In genomic region chrX:70255452-70255851, GRCh38 we compare ENCODE assay signal across 28 cellular contexts. TPM values are rescaled to one million over a fixed set of nuclear protein-coding genes. Genes with fewer than 3 reads are reported as not detected.
DNase-seq lines count a peak whose midpoint lies in the region; ATAC-seq, FAIRE-seq and TF ChIP-seq lines count a peak whose summit lies in the region.
"Had no signal": no experiment of that assay in that cellular context is flagged by ENCODE, and none has a peak within 500 bp of the region (broad histone marks: within the 10 kb centered on the region; RNA-seq: fewer than 3 reads in every experiment).

No MANE protein-coding gene starts in this region.

- TF ChIP-seq CTCF in heart right ventricle (IDR thresholded peaks at IDR 0.05) (no peak), fibroblast of villous mesenchyme (IDR thresholded peaks at IDR 0.05; ENCODE audit: insufficient read depth, low read depth, low read length) (no peak), esophagus squamous epithelium (IDR thresholded peaks at IDR 0.05) (no peak)

- WGBS in heart right ventricle, 2 donors = 70 to 79% methylated on average over 2 of the region's 2 CpGs
- WGBS in esophagus squamous epithelium, 2 donors = 83% methylated on average over 2 of the region's 2 CpGs

- no peak for DNase-seq in left cardiac atrium
- no peak for DNase-seq in heart right ventricle
- DNase-seq in RCC 7860 (ENCODE audit: low spot score) = no peak
- DNase-seq in fibroblast of villous mesenchyme (ENCODE audit: low read depth) = peak; percentile 28
- peak; percentile 22 for DNase-seq in stromal cell of bone marrow (ENCODE audit: low read depth)
- no peak for DNase-seq in esophagus squamous epithelium (lab: John Stamatoyannopoulos, UW)
- no peak for DNase-seq in caudate nucleus (lab: John Stamatoyannopoulos, UW)
- DNase-seq: CD4-positive, CD25-positive, alpha-beta regulatory T cell; GOT3; NCI-H1048; NCI-H1417; NCI-H1694; NCI-H2029 treated with DMSO at 0.1 percent for 48 hours; NCI-H446 treated with DMSO at 0.1 percent for 48 hours; NCI-H526; NCI-H82; NK-92 treated with Interleukin-12 subunit alpha and Interleukin-12 subunit beta, amount 100 ng/mL, for 24 hours; PC-9; SIG-M5 had no signal

- TF ChIP-seq POLR2A in esophagus squamous epithelium (IDR thresholded peaks at IDR 0.05) = no peak

- no peaks in the 10 kb centered on the region for H3K9me3 ChIP-seq in heart right ventricle
- H3K9me3 ChIP-seq in esophagus squamous epithelium = no peaks in the 10 kb centered on the region
- H3K9me3 ChIP-seq: BLaER1, HAP-1 had no signal

- no peaks in the 10 kb centered on the region for H3K4me1 ChIP-seq in heart right ventricle
- H3K4me1 ChIP-seq in esophagus squamous epithelium = no peaks in the 10 kb centered on the region
- H3K4me1 ChIP-seq: BLaER1 had no signal

- intact Hi-C loops in left cardiac atrium (cut with DNase I) (no loop called here), heart right ventricle (cut with DNase I) (no loop called here), esophagus squamous epithelium (cut with DNase I) (no loop called here)

- ATAC-seq in left cardiac atrium (peak; percentile 33 to 63), heart right ventricle (no peak)

- FAIRE-seq in RCC 7860 (lab: Jason Lieb, UNC) = peak; percentile 33

- H3K27me3 ChIP-seq in heart right ventricle (peaks cover 0 to 3% (median 0%) of the 10 kb centered on the region in 7 donors), esophagus squamous epithelium (no peaks in the 10 kb centered on the region)

- H3K4me3 ChIP-seq in heart right ventricle (no peak overlapping the region), fibroblast of villous mesenchyme (ENCODE audit: low read depth, low read length) (no peak overlapping the region), esophagus squamous epithelium (no peak overlapping the region)
- H3K4me3 ChIP-seq: BLaER1, HAP-1, PC-9, SK-N-MC had no signal

- H3K27ac ChIP-seq in heart right ventricle (no peak overlapping the region), esophagus squamous epithelium (peak overlapping the region in 1 of 4 donors; percentile 33), caudate nucleus (ENCODE audit: low read depth, low read length) (no peak overlapping the region)
- H3K27ac ChIP-seq: BLaER1, KMS-11, RWPE1, SK-N-MC had no signal

- no peaks in the 10 kb centered on the region for H3K36me3 ChIP-seq in heart right ventricle
- H3K36me3 ChIP-seq in esophagus squamous epithelium = no peaks in the 10 kb centered on the region
- H3K36me3 ChIP-seq: BLaER1, HAP-1 had no signal

RNA-seq across cellular contexts. Expression of gene P2RY4, which starts 4.6 kb away (rescaled TPM):
- under 1 TPM in 1 of 2 donors, not detected in 1; 0.16 TPM for total RNA-seq in left cardiac atrium
- total RNA-seq in heart right ventricle = under 1 TPM in 3 of 10 donors, not detected in 7; 0.16 to 0.35 (median 0.19) TPM
- under 1 TPM in 1 of 2 donors, not detected in 1; 0.03 TPM for polyA plus RNA-seq in heart right ventricle
- total RNA-seq in fibroblast of villous mesenchyme = not detected in 2 replicates
- total RNA-seq in esophagus squamous epithelium = under 1 TPM in 1 of 4 donors, not detected in 3; 0.95 TPM
- total RNA-seq: A172, Daoy had no signal
- polyA plus RNA-seq: CD4-positive, CD25-positive, alpha-beta regulatory T cell; IgD-negative memory B cell had no signal

RNA-seq across cellular contexts. Expression of gene ARR3, which starts 12.7 kb away (rescaled TPM):
- total RNA-seq in left cardiac atrium = not detected
- total RNA-seq in heart right ventricle = not detected
- not detected for polyA plus RNA-seq in heart right ventricle
- total RNA-seq in fibroblast of villous mesenchyme = not detected in 2 replicates
- not detected for total RNA-seq in esophagus squamous epithelium
- total RNA-seq: A172; CD4-positive, CD25-positive, alpha-beta regulatory T cell; Daoy; G401; PC-9 had no signal
- polyA plus RNA-seq: CD4-positive, CD25-positive, alpha-beta regulatory T cell; IgD-negative memory B cell had no signal

RNA-seq across cellular contexts. Expression of gene AWAT1, which starts 21.0 kb away (rescaled TPM):
- total RNA-seq in left cardiac atrium (not detected), heart right ventricle (not detected), fibroblast of villous mesenchyme (not detected in 2 replicates), esophagus squamous epithelium (not detected)
- polyA plus RNA-seq in heart right ventricle = not detected
- total RNA-seq: A172; CD4-positive, CD25-positive, alpha-beta regulatory T cell; Daoy; G401; PC-9 had no signal
- polyA plus RNA-seq: CD4-positive, CD25-positive, alpha-beta regulatory T cell; IgD-negative memory B cell had no signal

RNA-seq across cellular contexts. Expression of gene RAB41, which starts 26.5 kb away (rescaled TPM):
- total RNA-seq in left cardiac atrium = not detected
- total RNA-seq in heart right ventricle = not detected
- polyA plus RNA-seq in heart right ventricle = not detected
- not detected in 2 replicates for total RNA-seq in fibroblast of villous mesenchyme
- not detected for total RNA-seq in esophagus squamous epithelium
- total RNA-seq: A172; CD4-positive, CD25-positive, alpha-beta regulatory T cell; Daoy; G401; PC-9 had no signal
- polyA plus RNA-seq: IgD-negative memory B cell had no signal

RNA-seq across cellular contexts. Expression of gene PDZD11, which starts 34.3 kb away (rescaled TPM):
- total RNA-seq in left cardiac atrium (10 to 100 TPM; 33.7 to 37.1 TPM), heart right ventricle (10 to 100 TPM; 35.2 to 45.5 (median 38.0) TPM), fibroblast of villous mesenchyme (54.0 and 54.1 TPM in 2 replicates), esophagus squamous epithelium (10 to 100 TPM; 26.3 to 39.2 (median 31.0) TPM)
- polyA plus RNA-seq in heart right ventricle = 10 to 100 TPM; 46.0 to 47.6 TPM

Comparison
In these comparisons a context has a peak if more than half of its experiments do, and no peak if none do; other contexts are left out.
1. ATAC-seq: peak in left cardiac atrium (2 of 2); none in heart right ventricle (0 of 8).
2. DNase-seq: peak in fibroblast of villous mesenchyme (single experiment) and stromal cell of bone marrow (single experiment); none in left cardiac atrium (single experiment), heart right ventricle (0 of 2), RCC 7860 (single experiment), esophagus squamous epithelium (single experiment) and caudate nucleus (0 of 61).